Comparison of ENCODE assay signal across 11 cellular contexts in the genomic region with DNA sequence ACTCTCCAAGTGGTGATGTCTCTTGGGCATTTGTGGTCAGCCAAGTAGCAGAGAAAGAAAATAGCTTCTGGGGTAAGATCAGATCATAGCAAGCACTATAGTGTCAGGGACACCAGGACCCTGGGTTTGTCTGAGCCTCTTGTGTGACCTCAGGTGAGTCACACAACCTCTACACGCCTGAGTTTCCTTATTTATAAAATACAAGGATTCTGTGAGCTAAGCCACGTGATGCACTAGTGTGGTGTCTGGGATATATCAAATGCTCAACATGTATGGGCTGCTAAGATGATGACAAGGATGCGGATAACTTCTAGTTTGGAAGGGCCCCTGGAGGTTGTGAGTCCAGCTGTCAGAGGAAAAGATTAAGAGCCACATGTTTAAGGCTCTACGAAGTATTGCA. TPM values are rescaled to one million over a fixed set of nuclear protein-coding genes. Genes with fewer than 3 reads are reported as not detected.
DNase-seq lines count a peak whose midpoint lies in the region; ATAC-seq lines count a peak whose summit lies in the region.
"Had no signal": no experiment of that assay in that cellular context is flagged by ENCODE, and none has a peak within 500 bp of the region (broad histone marks: within the 10 kb centered on the region; RNA-seq: fewer than 3 reads in every experiment).

No MANE protein-coding gene starts in this region.

- H3K4me3 ChIP-seq in skin epidermis = no peak overlapping the region

- intact Hi-C loops in left cardiac atrium (cut with DNase I) = loop anchor here in 1 of 2 donors (2.0 kb wide), 1 partner anchor 25 kb away; a partner anchor contains a TSS

- ATAC-seq in left cardiac atrium (peak; percentile 23 to 71), GM18517 (IDR thresholded peaks at IDR 0.05; ENCODE audit: unreplicated experiment) (no peak)

- H3K27ac ChIP-seq in skin epidermis = peak overlapping the region in 20 of 21 experiments; percentile 16 to 84 (median 75)

- peak; percentile 74 for DNase-seq in GM03348 (ENCODE audit: low spot score)
- DNase-seq in amniotic stem cell (lab: John Stamatoyannopoulos, UW) = peak; percentile 38
- no peak for DNase-seq in left cardiac atrium
- DNase-seq in effector CD4-positive, alpha-beta T cell = no peak
- DNase-seq in D341Med (ENCODE audit: low spot score) = no peak
- DNase-seq in epidermal melanocyte (ENCODE audit: insufficient read length, low spot score) = no peak
- DNase-seq: KBM-7; NCI-H446 treated with DMSO at 0.1 percent for 48 hours; stimulated activated CD4-positive, alpha-beta T cell treated with anti-CD3 and anti-CD28 coated beads, Interleukin-2, amount 100 ng/mL, for 48 hours had no signal

RNA-seq across cellular contexts. Expression of a gene that starts 24.5 kb away (rescaled TPM):
- total RNA-seq in left cardiac atrium = 10 to 100 TPM; 10.1 to 14.2 TPM

RNA-seq across cellular contexts. Expression of a gene that starts 30.4 kb away (rescaled TPM):
- total RNA-seq in left cardiac atrium = 10 to 100 TPM; 32.9 to 38.3 TPM

RNA-seq across cellular contexts. Expression of a gene that starts 50.1 kb away (rescaled TPM):
- total RNA-seq in left cardiac atrium = 10 to 100 TPM; 57.3 to 79.8 TPM

Comparison
In these comparisons a context has a peak if more than half of its experiments do, and no peak if none do; other contexts are left out.
1. DNase-seq: peak in GM03348 (single experiment) and amniotic stem cell (single experiment); none in left cardiac atrium (single experiment), effector CD4-positive, alpha-beta T cell (single experiment), D341Med (single experiment) and epidermal melanocyte (single experiment).